Comparison of ENCODE assay signal across 26 cellular contexts in the genomic region with DNA sequence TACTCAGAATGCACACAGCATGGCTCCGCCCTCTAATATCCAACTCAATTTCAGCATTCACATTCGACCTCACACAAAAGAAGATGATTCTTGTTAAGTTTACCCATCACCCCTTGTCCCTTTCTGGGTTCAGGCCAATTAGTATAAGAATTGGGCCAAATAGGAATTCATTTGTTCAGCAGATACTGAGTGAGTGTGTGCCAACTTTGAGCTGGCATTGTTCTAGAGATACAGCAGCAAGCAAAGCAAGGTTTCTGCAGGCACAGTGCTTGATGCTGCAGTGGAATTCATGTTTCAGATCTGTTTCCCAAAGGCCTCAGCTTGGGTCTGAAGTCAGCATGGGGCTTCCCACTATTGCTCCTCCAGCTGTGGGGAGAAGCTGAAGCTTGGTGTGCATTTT. TPM values are rescaled to one million over a fixed set of nuclear protein-coding genes. Genes with fewer than 3 reads are reported as not detected.
DNase-seq lines count a peak whose midpoint lies in the region; ATAC-seq and TF ChIP-seq lines count a peak whose summit lies in the region.
"Had no signal": no experiment of that assay in that cellular context is flagged by ENCODE, and none has a peak within 500 bp of the region (broad histone marks: within the 10 kb centered on the region; RNA-seq: fewer than 3 reads in every experiment).

No MANE protein-coding gene starts in this region.

- H3K36me3 ChIP-seq in smooth muscle cell (ENCODE audit: low read depth) (no peaks in the 10 kb centered on the region), HAP-1 (replicated peaks) (no peaks in the 10 kb centered on the region)
- H3K36me3 ChIP-seq: gastrocnemius medialis had no signal

- no peak overlapping the region for H3T11ph ChIP-seq in H9 (ENCODE audit: low read length)

- no peak overlapping the region for H2BK12ac ChIP-seq in H9 (ENCODE audit: insufficient read length, low read depth, low read length)

- H3K27ac ChIP-seq in H9 (ENCODE audit: insufficient read length, low read depth, low read length), result no peak overlapping the region
- peak overlapping the region; percentile 93 for H3K27ac ChIP-seq in smooth muscle cell (ENCODE audit: low read depth)
- H3K27ac ChIP-seq: body of pancreas, gastrocnemius medialis, HL-60 had no signal

- H4K20me1 ChIP-seq in H9 (ENCODE audit: control insufficient read depth, insufficient read depth, insufficient read length) (no peaks in the 10 kb centered on the region), smooth muscle cell (ENCODE audit: low read depth) (no peaks in the 10 kb centered on the region)

- H3K79me2 ChIP-seq in H9 (ENCODE audit: insufficient read depth, low read length) (no peaks in the 10 kb centered on the region), smooth muscle cell (ENCODE audit: low read depth) (no peaks in the 10 kb centered on the region)

- H3K36me3 Mint-ChIP-seq in H9 (ENCODE audit: insufficient read depth in 1 of 3, low read depth in 3 of 3) (no peaks in the 10 kb centered on the region; a peak in 2 of 7 replicates), brain (no peaks in the 10 kb centered on the region)
- H3K36me3 Mint-ChIP-seq: activated naive CD4-positive, alpha-beta T cell treated with anti-CD3 and anti-CD28 coated beads, Interleukin-2, amount 50 U/mL, for 72 hours; naive B cell had no signal

- no peak for ATAC-seq in GM21723 (IDR thresholded peaks at IDR 0.05; ENCODE audit: unreplicated experiment)
- ATAC-seq: activated naive CD4-positive, alpha-beta T cell treated with anti-CD3 and anti-CD28 coated beads, Interleukin-2, amount 50 U/mL, for 72 hours; body of pancreas; gastrocnemius medialis had no signal

- H4K5ac ChIP-seq in H9 (ENCODE audit: insufficient read length, low read depth, low read length), result no peak overlapping the region

- WGBS in H9 (ENCODE audit: extremely low coverage, insufficient read length, low lambda C conversion rate), result no CpG with 5 or more reads among the region's 2 CpGs
- WGBS in smooth muscle cell (ENCODE audit: low lambda C conversion rate), result 91% methylated on average over 2 of the region's 2 CpGs

- no peak overlapping the region for H4K91ac ChIP-seq in H9 (ENCODE audit: insufficient read length, low read depth, low read length)

- H2AFZ ChIP-seq in H9 (ENCODE audit: low read length) (no peak overlapping the region), smooth muscle cell (ENCODE audit: low read depth) (no peak overlapping the region)

- H3K9me3 Mint-ChIP-seq in H9, result no peaks in the 10 kb centered on the region
- H3K9me3 Mint-ChIP-seq in brain, result no peaks in the 10 kb centered on the region
- H3K9me3 Mint-ChIP-seq: activated naive CD4-positive, alpha-beta T cell treated with anti-CD3 and anti-CD28 coated beads, Interleukin-2, amount 50 U/mL, for 72 hours; IgD-negative memory B cell; naive B cell had no signal

- H3K9me3 ChIP-seq in H9 (ENCODE audit: control insufficient read depth, low read depth, low read length), result no peaks in the 10 kb centered on the region
- H3K9me3 ChIP-seq in smooth muscle cell (replicated peaks; ENCODE audit: low read depth), result no peaks in the 10 kb centered on the region
- H3K9me3 ChIP-seq in HAP-1, result no peaks in the 10 kb centered on the region
- H3K9me3 ChIP-seq: body of pancreas, gastrocnemius medialis had no signal

- no peak overlapping the region for H3K14ac ChIP-seq in H9 (ENCODE audit: insufficient read depth, low read length)

- H2BK20ac ChIP-seq in H9 (ENCODE audit: low read depth, low read length, poor library complexity, severe bottlenecking), result no peak overlapping the region

- H3K4me1 ChIP-seq in H9 (ENCODE audit: insufficient read depth, low read length) (peaks cover 2% of the 10 kb centered on the region; the same call in 1 of the 2 replicates), smooth muscle cell (ENCODE audit: low read depth) (peaks cover 20% of the 10 kb centered on the region), HAP-1 (no peaks in the 10 kb centered on the region; the same call in none of the 2 replicates)
- H3K4me1 ChIP-seq: gastrocnemius medialis had no signal

- no peaks in the 10 kb centered on the region for H3K79me1 ChIP-seq in H9 (ENCODE audit: insufficient read depth, low read depth, low read length, poor library complexity, severe bottlenecking)

- H2AK5ac ChIP-seq in H9 (ENCODE audit: insufficient read length, low read length), result no peak overlapping the region

- H3K4me1 Mint-ChIP-seq in H9, result peaks cover 36 to 47% of the 10 kb centered on the region in 2 experiments
- H3K4me1 Mint-ChIP-seq in brain, result peaks cover 59% of the 10 kb centered on the region
- H3K4me1 Mint-ChIP-seq: IgD-negative memory B cell, naive B cell had no signal

- H3K18ac ChIP-seq in H9 (ENCODE audit: insufficient read length, low read depth, low read length), result no peak overlapping the region

- no peaks in the 10 kb centered on the region for H3K23me2 ChIP-seq in H9 (ENCODE audit: insufficient read length, low read depth, low read length, poor library complexity, severe bottlenecking)

- H3K9ac ChIP-seq in H9 (ENCODE audit: extremely low read depth, insufficient read length, low read length), result no peak overlapping the region
- peak overlapping the region; percentile 58 for H3K9ac ChIP-seq in smooth muscle cell (ENCODE audit: low read depth)

- peak overlapping the region; percentile 3 for H3K4me2 ChIP-seq in H9 (ENCODE audit: insufficient read depth, insufficient read length, low read length)
- no peak overlapping the region for H3K4me2 ChIP-seq in smooth muscle cell

- no peak for TF ChIP-seq CTCF in H9 (conservative IDR thresholded peaks at IDR 0.05)
- TF ChIP-seq CTCF in brain (conservative IDR thresholded peaks at IDR 0.05), result no peak
- no peak for TF ChIP-seq CTCF in smooth muscle cell (IDR thresholded peaks at IDR 0.05; ENCODE audit: borderline replicate concordance, insufficient read depth, poor library complexity, severe bottlenecking)

- H2BK15ac ChIP-seq in H9 (ENCODE audit: low read depth, low read length), result no peak overlapping the region

- no peaks in the 10 kb centered on the region for H3K27me3 ChIP-seq in H9 (ENCODE audit: insufficient read depth, low read length)
- H3K27me3 ChIP-seq in smooth muscle cell (ENCODE audit: low read depth), result no peaks in the 10 kb centered on the region
- H3K27me3 ChIP-seq in HAP-1 (ENCODE audit: low read depth), result peaks cover 6% of the 10 kb centered on the region
- H3K27me3 ChIP-seq: body of pancreas, gastrocnemius medialis had no signal

- H3K27me3 Mint-ChIP-seq in H9 (ENCODE audit: low read depth) (no peaks in the 10 kb centered on the region; the same call in 1 of the 2 replicates), brain (no peaks in the 10 kb centered on the region)

- no peak overlapping the region for H2BK5ac ChIP-seq in H9 (ENCODE audit: insufficient read length, low read length)

- no peak overlapping the region for H3K56ac ChIP-seq in H9 (ENCODE audit: insufficient read length, low read depth, low read length)

- H2BK120ac ChIP-seq in H9 (ENCODE audit: low read depth, low read length, poor library complexity, severe bottlenecking), result no peak overlapping the region

- H3K4me3 Mint-ChIP-seq in H9 (no peak overlapping the region), brain (peak overlapping the region in 2 of 5 experiments; percentile 35 to 36)
- H3K4me3 Mint-ChIP-seq: IgD-negative memory B cell, naive B cell had no signal

- no peak overlapping the region for H3K23ac ChIP-seq in H9 (ENCODE audit: insufficient read length, low read depth, low read length)

- no peak overlapping the region for H3K4me3 ChIP-seq in smooth muscle cell
- no peak overlapping the region for H3K4me3 ChIP-seq in HAP-1
- H3K4me3 ChIP-seq: body of pancreas, gastrocnemius medialis, lung had no signal

- in situ Hi-C loops in HAP-1 (cut with MboI; ENCODE audit: low sequenced_read_pairs), result no loop called here

- DNase-seq in H9 (no peak), foreskin melanocyte (peak; percentile 25), smooth muscle cell (lab: John Stamatoyannopoulos, UW; ENCODE audit: unreplicated experiment) (no peak), AG20443 (ENCODE audit: low spot score) (no peak), activated T-cell treated with anti-CD3 and anti-CD28 coated beads for 4 hours (no peak), HAP-1 (ENCODE audit: low spot score in 2 of 2) (no peak)
- DNase-seq: activated CD8-positive, alpha-beta memory T cell treated with anti-CD3 and anti-CD28 coated beads for 24 hours; body of pancreas; DMS79; gastrocnemius medialis; naive B cell; NCI-H1417; NCI-H2171; NCI-H524 treated with DMSO at 0.1 percent for 48 hours; stimulated activated CD4-positive, alpha-beta T cell treated with anti-CD3 and anti-CD28 coated beads, Interleukin-2, amount 100 ng/mL, for 48 hours; stimulated activated naive CD4-positive, alpha-beta T cell treated with Interleukin-2 at 50 U/mL for 16 hours had no signal

- H3F3A ChIP-seq in smooth muscle cell (ENCODE audit: low read depth), result peaks cover 22% of the 10 kb centered on the region

- H4K8ac ChIP-seq in H9 (replicated peaks; ENCODE audit: insufficient read length, low read depth, low read length), result no peak overlapping the region

- H3K27ac Mint-ChIP-seq in H9 (peak overlapping the region; percentile 41 to 84 (median 80); a peak in 4 of 7 replicates), brain (peak overlapping the region; percentile 34 to 94 (median 48))
- H3K27ac Mint-ChIP-seq: IgD-negative memory B cell, naive B cell had no signal

- H3K4ac ChIP-seq in H9 (ENCODE audit: low read depth, low read length), result no peak overlapping the region

RNA-seq across cellular contexts. Expression of gene FNDC7, which starts 6.5 kb away (rescaled TPM):
- total RNA-seq in H9 (2021), result 0.11 and 0.13 TPM in 2 replicates
- polyA plus RNA-seq in brain (ENCODE audit: insufficient read depth, low read depth, low replicate concordance), result not detected
- 0.09 and 0.18 TPM in 2 replicates for total RNA-seq in smooth muscle cell
- polyA plus RNA-seq in smooth muscle cell, result 0.07 TPM in 1 of 2 replicates, not detected in the other
- total RNA-seq: body of pancreas, kidney epithelial cell, M059J, posterior vena cava, skeletal muscle tissue had no signal
- polyA plus RNA-seq: IgD-negative memory B cell had no signal

RNA-seq across cellular contexts. Expression of gene PRPF38B, which starts 27.1 kb away (rescaled TPM):
- total RNA-seq in H9 (2021) (60.0 and 60.1 TPM in 2 replicates), smooth muscle cell (28.0 and 38.3 TPM in 2 replicates)
- polyA plus RNA-seq in brain (ENCODE audit: insufficient read depth, low read depth, low replicate concordance) (16.9 TPM), smooth muscle cell (20.6 and 34.6 TPM in 2 replicates)

RNA-seq across cellular contexts. Expression of gene STXBP3, which starts 27.2 kb away (rescaled TPM):
- total RNA-seq in H9 (2021) (29.4 and 34.1 TPM in 2 replicates), smooth muscle cell (69.8 and 70.7 TPM in 2 replicates)
- polyA plus RNA-seq in brain (ENCODE audit: insufficient read depth, low read depth, low replicate concordance) (14.8 TPM), smooth muscle cell (25.8 and 27.9 TPM in 2 replicates)

RNA-seq across cellular contexts. Expression of gene HENMT1, which starts 58.4 kb away (rescaled TPM):
- 6.2 and 6.6 TPM in 2 replicates for total RNA-seq in H9 (2021)
- 16.3 TPM for polyA plus RNA-seq in brain (ENCODE audit: insufficient read depth, low read depth, low replicate concordance)
- total RNA-seq in smooth muscle cell, result 1.6 and 2.2 TPM in 2 replicates
- 3.5 and 3.9 TPM in 2 replicates for polyA plus RNA-seq in smooth muscle cell
- total RNA-seq: M059J had no signal
